11 cellular contexts compared by ENCODE assay signal in genomic region chr20:9838035-9838377, GRCh38. TPM values are rescaled to one million over a fixed set of nuclear protein-coding genes. Genes with fewer than 3 reads are reported as not detected.
DNase-seq lines count a peak whose midpoint lies in the region; ATAC-seq and TF ChIP-seq lines count a peak whose summit lies in the region.
"Had no signal": no experiment of that assay in that cellular context is flagged by ENCODE, and none has a peak within 500 bp of the region (broad histone marks: within the 10 kb centered on the region; RNA-seq: fewer than 3 reads in every experiment).

No MANE protein-coding gene starts in this region.

- peak overlapping the region; percentile 88 for H3K4me3 Mint-ChIP-seq in neural progenitor cell
- H3K4me3 Mint-ChIP-seq in activated CD4-positive, alpha-beta memory T cell treated with anti-CD3 and anti-CD28 coated beads, Interleukin-2, amount 10 ng/mL, durations not matched to agents 7 days and 5 days: no peak overlapping the region
- H3K4me3 Mint-ChIP-seq: CD8-positive, alpha-beta T cell had no signal

- H2AFZ ChIP-seq in neural progenitor cell (replicated peaks): peak overlapping the region; percentile 99

- H4K20me1 ChIP-seq in neural progenitor cell (ENCODE audit: low read depth): no peaks in the 10 kb centered on the region

- H3K79me2 ChIP-seq in neural progenitor cell (ENCODE audit: low read depth): no peaks in the 10 kb centered on the region

- ATAC-seq in HG02938 (IDR thresholded peaks at IDR 0.05; ENCODE audit: unreplicated experiment): no peak
- ATAC-seq: CD8-positive, alpha-beta T cell had no signal

- peaks cover 12% of the 10 kb centered on the region for H3F3A ChIP-seq in neural progenitor cell (ENCODE audit: low read depth)

- H3K36me3 Mint-ChIP-seq in neural progenitor cell: no peaks in the 10 kb centered on the region
- no peaks in the 10 kb centered on the region for H3K36me3 Mint-ChIP-seq in activated CD4-positive, alpha-beta memory T cell treated with anti-CD3 and anti-CD28 coated beads, Interleukin-2, amount 10 ng/mL, durations not matched to agents 7 days and 5 days (ENCODE audit: low read depth)
- H3K36me3 Mint-ChIP-seq: CD8-positive, alpha-beta T cell had no signal

- H3K27me3 ChIP-seq in H7 (ENCODE audit: control insufficient read depth, insufficient read depth, low read length) (peaks cover 21% of the 10 kb centered on the region), dorsolateral prefrontal cortex (peaks cover 0 to 3% (median 0%) of the 10 kb centered on the region in 45 donors), neural progenitor cell (peaks cover 39% of the 10 kb centered on the region)

- H3K9me3 Mint-ChIP-seq in neural progenitor cell: peaks cover 6% of the 10 kb centered on the region
- no peaks in the 10 kb centered on the region for H3K9me3 Mint-ChIP-seq in activated CD4-positive, alpha-beta memory T cell treated with anti-CD3 and anti-CD28 coated beads, Interleukin-2, amount 10 ng/mL, durations not matched to agents 7 days and 5 days

- H3K4me1 ChIP-seq in neural progenitor cell: peaks cover 12% of the 10 kb centered on the region

- peak overlapping the region; percentile 57; the same call in 1 of the 2 replicates for H3K4me3 ChIP-seq in H7 (ENCODE audit: insufficient read depth, low read depth, low read length)
- H3K4me3 ChIP-seq in dorsolateral prefrontal cortex: peak overlapping the region; percentile 45 to 88 (median 70)
- H3K4me3 ChIP-seq in neural progenitor cell: peak overlapping the region; percentile 69

- no peak overlapping the region for H3K9ac ChIP-seq in neural progenitor cell

- POLR2A ChIA-PET in activated CD4-positive, alpha-beta memory T cell treated with anti-CD3 and anti-CD28 coated beads, Interleukin-2, amount 10 ng/mL, durations not matched to agents 7 days and 5 days (lab: Charles Lee): no interaction called here

- intact Hi-C loops in dorsolateral prefrontal cortex (cut with DNase I): loop anchor here in 1 of 2 donors (10.0 kb wide), 1 partner anchor 143 kb away; no protein-coding TSS in a partner anchor

- peaks cover 11% of the 10 kb centered on the region for H3K4me1 Mint-ChIP-seq in neural progenitor cell
- H3K4me1 Mint-ChIP-seq in activated CD4-positive, alpha-beta memory T cell treated with anti-CD3 and anti-CD28 coated beads, Interleukin-2, amount 10 ng/mL, durations not matched to agents 7 days and 5 days: no peaks in the 10 kb centered on the region

- CTCF ChIA-PET in activated CD4-positive, alpha-beta memory T cell treated with anti-CD3 and anti-CD28 coated beads, Interleukin-2, amount 10 ng/mL, durations not matched to agents 7 days and 5 days (lab: Charles Lee): no interaction called here

- DNase-seq in H7 (no peak), NCI-H446 treated with DMSO at 0.1 percent for 48 hours (lab: John Stamatoyannopoulos, UW) (peak; percentile 45), dorsolateral prefrontal cortex (peak in 1 of 10 donors; percentile 39), neural progenitor cell (ENCODE audit: low spot score) (no peak), iPS-NIHi11 (ENCODE audit: low spot score) (no peak), NCI-H1048 (lab: John Stamatoyannopoulos, UW) (no peak)
- DNase-seq in activated CD4-positive, alpha-beta memory T cell treated with anti-CD3 and anti-CD28 coated beads, Interleukin-2, amount 10 ng/mL, durations not matched to agents 7 days and 5 days: no peak
- DNase-seq: CD8-positive, alpha-beta T cell; NCI-H1436 had no signal

- TF ChIP-seq CTCF in dorsolateral prefrontal cortex (IDR thresholded peaks at IDR 0.05 in 54 of 56, conservative IDR thresholded peaks at IDR 0.05 in 2 of 56; ENCODE audit: low read depth in 1 of 56, partially characterized antibody in 56 of 56): no peak
- TF ChIP-seq CTCF in neural progenitor cell (IDR thresholded peaks at IDR 0.05): no peak

- H3K4me2 ChIP-seq in neural progenitor cell: peak overlapping the region; percentile 100

- no peaks in the 10 kb centered on the region for H3K36me3 ChIP-seq in H7 (replicated peaks; ENCODE audit: control insufficient read depth, insufficient read depth, low read length)
- no peaks in the 10 kb centered on the region for H3K36me3 ChIP-seq in neural progenitor cell

- H3K27me3 Mint-ChIP-seq in neural progenitor cell (ENCODE audit: insufficient read depth, low read depth): peaks cover 8% of the 10 kb centered on the region
- peaks cover 13% of the 10 kb centered on the region for H3K27me3 Mint-ChIP-seq in activated CD4-positive, alpha-beta memory T cell treated with anti-CD3 and anti-CD28 coated beads, Interleukin-2, amount 10 ng/mL, durations not matched to agents 7 days and 5 days

- H3K27ac ChIP-seq in dorsolateral prefrontal cortex: peak overlapping the region in 53 of 59 donors; percentile 21 to 87 (median 77)
- no peak overlapping the region for H3K27ac ChIP-seq in neural progenitor cell

- H3K27ac Mint-ChIP-seq in neural progenitor cell: peak overlapping the region; percentile 39
- no peak overlapping the region for H3K27ac Mint-ChIP-seq in activated CD4-positive, alpha-beta memory T cell treated with anti-CD3 and anti-CD28 coated beads, Interleukin-2, amount 10 ng/mL, durations not matched to agents 7 days and 5 days
- H3K27ac Mint-ChIP-seq: CD8-positive, alpha-beta T cell had no signal

- H3K9me3 ChIP-seq in neural progenitor cell (ENCODE audit: low read depth): no peaks in the 10 kb centered on the region

RNA-seq across cellular contexts. Expression of gene PAK5, which starts 0.9 kb away (rescaled TPM):
- 0.03 and 0.22 TPM in 2 replicates for total RNA-seq in H7 (2014; rRNA removed; shearing (Covaris generic))
- 10 to 100 TPM in 119 of 120 experiments, 1 to 10 TPM in 1; 8.4 to 31.5 (median 20.5) TPM for total RNA-seq in dorsolateral prefrontal cortex
- 1.6 and 1.9 TPM in 2 replicates for total RNA-seq in neural progenitor cell (ENCODE audit: low replicate concordance)
- total RNA-seq in activated CD4-positive, alpha-beta memory T cell treated with anti-CD3 and anti-CD28 coated beads, Interleukin-2, amount 10 ng/mL, durations not matched to agents 7 days and 5 days: not detected
- total RNA-seq: CD8-positive, alpha-beta T cell; renal cortical epithelial cell had no signal
